ENCODE assay signal across 30 cellular contexts in the genomic region with DNA sequence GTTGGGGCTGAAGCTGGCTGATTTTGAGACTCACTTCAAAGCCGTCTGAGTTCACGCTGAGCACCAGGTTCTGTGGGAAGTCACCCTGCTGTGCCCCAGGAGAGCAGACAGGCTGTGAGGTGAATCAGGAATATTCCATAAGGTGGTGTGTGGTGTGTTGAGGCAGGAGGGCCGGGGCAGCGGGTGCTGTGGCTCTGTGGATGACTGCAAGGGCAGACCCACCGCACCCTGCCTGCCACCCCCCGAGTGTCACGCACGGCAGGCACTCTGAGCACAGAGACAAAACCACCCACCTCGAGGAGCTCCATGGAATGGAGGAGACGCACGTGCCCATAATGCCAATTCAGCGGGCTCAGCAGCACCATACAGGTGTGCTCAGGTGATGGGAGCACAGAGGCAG.
"Had no signal": no experiment of that assay in that cellular context is flagged by ENCODE, and none has a peak within 500 bp of the region (broad histone marks: within the 10 kb centered on the region; RNA-seq: fewer than 3 reads in every experiment).

No MANE protein-coding gene starts in this region.

- H3K9me3 Mint-ChIP-seq: activated naive CD4-positive, alpha-beta T cell treated with anti-CD3 and anti-CD28 coated beads, Interleukin-2, amount 50 U/mL, for 24 hours; activated T-cell treated with anti-CD3 and anti-CD28 coated beads, Interleukin-2, amount 50 U/mL, for 24 hours; activated T-helper 1 cell treated with anti-CD3 and anti-CD28 coated beads, Interleukin-12 subunit alpha, Interleukin-12 subunit beta, Interleukin-2, Interleukin-4 antibody, amounts not matched to agents 30 ng/mL and 10 ng/mL and 1 ng/mL, durations not matched to agents 14 hours and 24 hours and 36 hours; central memory CD8-positive, alpha-beta T cell had no signal

- H3K9me3 ChIP-seq: breast epithelium, SJCRH30, SK-N-SH had no signal

- H3K27ac ChIP-seq: breast epithelium, SJCRH30 had no signal

- H3K36me3 Mint-ChIP-seq: activated CD8-positive, alpha-beta memory T cell treated with anti-CD3 and anti-CD28 coated beads, Interleukin-2, amount 10 ng/mL, durations not matched to agents 7 days and 5 days; activated naive CD4-positive, alpha-beta T cell treated with anti-CD3 and anti-CD28 coated beads, Interleukin-2, amount 50 U/mL, for 24 hours had no signal

- H3K27me3 ChIP-seq: breast epithelium, SJCRH30 had no signal

- H3K4me2 ChIP-seq: SK-N-SH had no signal

- H3K4me1 Mint-ChIP-seq: activated CD8-positive, alpha-beta memory T cell treated with anti-CD3 and anti-CD28 coated beads, Interleukin-2, amount 10 ng/mL, durations not matched to agents 7 days and 5 days; activated naive CD4-positive, alpha-beta T cell treated with anti-CD3 and anti-CD28 coated beads, Interleukin-2, amount 50 U/mL, for 24 hours; central memory CD8-positive, alpha-beta T cell had no signal

- DNase-seq: activated CD4-positive, alpha-beta T cell treated with anti-CD3 and anti-CD28 coated beads for 48 hours; activated CD4-positive, alpha-beta T cell treated with anti-CD3 and anti-CD28 coated beads, Interleukin-2, amount 50 U/mL, for 48 hours; activated CD8-positive, alpha-beta memory T cell treated with anti-CD3 and anti-CD28 coated beads, Interleukin-2, amount 10 ng/mL, durations not matched to agents 7 days and 5 days; activated effector memory CD4-positive, alpha-beta T cell treated with Interleukin-2 at 50 U/mL for 16 hours; activated naive CD4-positive, alpha-beta T cell; activated T-cell treated with anti-CD3 and anti-CD28 coated beads, Interleukin-2, amount 50 U/mL, for 24 hours; aorta; Kasumi-1; KBM-7; NCI-H1105 treated with DMSO at 0.1 percent for 48 hours; NCI-H1436 treated with DMSO at 0.1 percent for 48 hours; NCI-H187; NCI-H2081; NCI-H2171; NCI-H2227 treated with DMSO at 0.1 percent for 48 hours; NCI-H446 treated with DMSO at 0.1 percent for 48 hours; NCI-H524 treated with DMSO at 0.1 percent for 48 hours; NCI-H82; NK-92 treated with Interleukin-12 subunit alpha and Interleukin-12 subunit beta, amount 100 ng/mL, for 24 hours; OCI-M1; Right ventricle myocardium superior; RPMI8226; SJCRH30; SK-N-SH had no signal

- H3K4me3 Mint-ChIP-seq: activated CD8-positive, alpha-beta memory T cell treated with anti-CD3 and anti-CD28 coated beads, Interleukin-2, amount 10 ng/mL, durations not matched to agents 7 days and 5 days; activated naive CD4-positive, alpha-beta T cell treated with anti-CD3 and anti-CD28 coated beads, Interleukin-2, amount 50 U/mL, for 24 hours; activated T-cell treated with anti-CD3 and anti-CD28 coated beads, Interleukin-2, amount 50 U/mL, for 24 hours; activated T-helper 1 cell treated with anti-CD3 and anti-CD28 coated beads, Interleukin-12 subunit alpha, Interleukin-12 subunit beta, Interleukin-2, Interleukin-4 antibody, amounts not matched to agents 30 ng/mL and 10 ng/mL and 1 ng/mL, durations not matched to agents 14 hours and 24 hours and 36 hours; central memory CD8-positive, alpha-beta T cell had no signal

- H3K4me1 ChIP-seq: breast epithelium had no signal

- H3K27ac Mint-ChIP-seq: activated CD8-positive, alpha-beta memory T cell treated with anti-CD3 and anti-CD28 coated beads, Interleukin-2, amount 10 ng/mL, durations not matched to agents 7 days and 5 days; activated naive CD4-positive, alpha-beta T cell treated with anti-CD3 and anti-CD28 coated beads, Interleukin-2, amount 50 U/mL, for 24 hours; activated T-cell treated with anti-CD3 and anti-CD28 coated beads, Interleukin-2, amount 50 U/mL, for 24 hours; activated T-helper 1 cell treated with anti-CD3 and anti-CD28 coated beads, Interleukin-12 subunit alpha, Interleukin-12 subunit beta, Interleukin-2, Interleukin-4 antibody, amounts not matched to agents 30 ng/mL and 10 ng/mL and 1 ng/mL, durations not matched to agents 14 hours and 24 hours and 36 hours had no signal

- H3K9ac ChIP-seq: SK-N-SH had no signal

- ATAC-seq: activated CD4-positive, CD25-positive, alpha-beta regulatory T cell treated with anti-CD3 and anti-CD28 coated beads, Interleukin-2, amount 50 U/mL, for 24 hours; activated CD8-positive, alpha-beta memory T cell treated with anti-CD3 and anti-CD28 coated beads, Interleukin-2, amount 10 ng/mL, durations not matched to agents 7 days and 5 days; Panc1 had no signal

- H3K4me3 ChIP-seq: breast epithelium, SJCRH30 had no signal

- H3K36me3 ChIP-seq: breast epithelium, SJCRH30 had no signal
